Comparison of ENCODE assay signal across 24 cellular contexts in the genomic region with DNA sequence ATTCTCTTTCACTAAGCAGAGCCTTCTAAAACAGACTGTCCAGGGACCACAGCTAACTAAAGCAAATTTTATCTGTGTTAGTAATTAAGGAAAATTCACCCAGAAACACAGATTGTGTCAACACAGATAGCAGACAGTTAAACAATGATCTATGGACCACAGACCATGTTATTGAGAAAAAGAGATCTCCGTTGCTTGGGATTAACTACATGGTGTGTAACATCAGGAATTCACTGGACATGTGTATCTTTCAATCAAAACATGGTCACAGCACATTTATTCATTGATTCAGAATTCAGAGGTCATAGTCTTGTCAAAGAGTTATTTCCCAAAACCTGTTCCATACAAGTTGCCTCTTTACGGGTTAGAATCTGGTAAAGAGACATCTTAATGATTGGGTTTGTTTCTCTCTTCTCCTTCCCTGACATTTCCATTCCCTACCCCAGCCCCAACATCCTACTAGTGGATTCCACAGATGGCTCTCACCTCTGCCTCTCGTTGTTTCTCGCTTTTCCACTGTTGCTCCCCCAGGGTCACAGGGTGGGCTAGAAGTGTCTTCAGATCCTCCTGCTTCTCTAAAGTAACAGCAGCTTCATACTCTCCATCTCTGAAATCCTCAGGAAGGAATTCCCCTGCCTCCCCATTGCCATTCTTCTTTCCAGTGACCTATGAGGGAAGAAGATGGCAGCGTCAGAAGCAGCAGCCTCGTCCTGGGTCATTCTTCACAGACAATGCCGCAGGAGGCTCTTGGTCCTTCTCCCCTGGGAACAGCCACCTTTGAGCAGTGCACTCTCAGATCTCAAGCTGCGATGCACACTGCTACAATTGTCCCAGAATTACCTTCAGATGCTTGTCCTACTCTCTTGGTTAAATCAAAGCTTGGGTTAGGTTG. TPM values are rescaled to one million over a fixed set of nuclear protein-coding genes. Genes with fewer than 3 reads are reported as not detected.
DNase-seq lines count a peak whose midpoint lies in the region; ATAC-seq, FAIRE-seq and TF ChIP-seq lines count a peak whose summit lies in the region.
"Had no signal": no experiment of that assay in that cellular context is flagged by ENCODE, and none has a peak within 500 bp of the region (broad histone marks: within the 10 kb centered on the region; RNA-seq: fewer than 3 reads in every experiment).

No MANE protein-coding gene starts in this region.

- no peaks in the 10 kb centered on the region for H3K79me2 ChIP-seq in H1 (ENCODE audit: control insufficient read depth in 1 of 2, insufficient read depth in 2 of 2, low read length in 2 of 2)

- H2BK120ac ChIP-seq in H1 (replicated peaks; ENCODE audit: low read depth, low read length) = no peak overlapping the region

- no peak overlapping the region for H4K91ac ChIP-seq in H1 (replicated peaks; ENCODE audit: insufficient read length, low read length)

- POLR2A ChIA-PET in H1 (lab: Charles Lee; ENCODE audit: partially characterized antibody) = interaction anchor here (0.9 to 1.2 kb wide), 3 partner anchors 10 to 47 kb away, joined by 3 to 4 read pairs (median 3); no protein-coding TSS in a partner anchor
- POLR2A ChIA-PET in CD8-positive, alpha-beta T cell (lab: Charles Lee) = no interaction called here

- no peak overlapping the region for H2BK15ac ChIP-seq in H1 (ENCODE audit: low read length)

- DNase-seq in A172 (ENCODE audit: low spot score) (peak; percentile 54), H1 (ENCODE audit: low read depth in 1 of 2, low spot score in 2 of 2) (no peak), NCI-H1417 treated with DMSO at 0.1 percent for 48 hours (lab: John Stamatoyannopoulos, UW) (no peak)
- DNase-seq in stimulated activated CD4-positive, alpha-beta T cell treated with anti-CD3 and anti-CD28 coated beads, Interleukin-12 subunit alpha, Interleukin-12 subunit beta, amount 100 ng/mL, for 4 hours = no peak
- DNase-seq in CD8-positive, alpha-beta T cell = no peak
- DNase-seq: activated CD4-positive, alpha-beta T cell treated with anti-CD3 and anti-CD28 coated beads for 4 hours; activated CD8-positive, alpha-beta memory T cell treated with anti-CD3 and anti-CD28 coated beads, Interleukin-2, amount 50 U/mL, for 48 hours; activated gamma-delta T cell treated with Interleukin-2 at 50 U/mL for 16 hours; anterior cingulate cortex; CD4-positive, alpha-beta memory T cell; kidney; mucosa of descending colon; NCI-H187; NCI-H510A; ovary; stomach had no signal

- TF ChIP-seq CTCF in H1 (IDR thresholded peaks at IDR 0.05; ENCODE audit: control extremely low read depth in 1 of 3, insufficient read depth in 1 of 3, low read depth in 1 of 3, low read length in 3 of 3) (no peak), nephron (IDR thresholded peaks at IDR 0.05; ENCODE audit: unreplicated experiment in 3 of 3) (no peak)
- TF ChIP-seq CTCF in CD8-positive, alpha-beta T cell (IDR thresholded peaks at IDR 0.05) = no peak

- peak overlapping the region; percentile 8 to 85 (median 62) for H3K27ac Mint-ChIP-seq in nephron
- H3K27ac Mint-ChIP-seq in CD8-positive, alpha-beta T cell = no peak overlapping the region
- H3K27ac Mint-ChIP-seq: CD4-positive, alpha-beta memory T cell had no signal

- peak overlapping the region; percentile 74 for H3K9ac ChIP-seq in HUES6 (ENCODE audit: low read length)
- no peak overlapping the region for H3K9ac ChIP-seq in H1 (replicated peaks in 1 of 4; ENCODE audit: extremely low read depth in 1 of 4, low read depth in 3 of 4, low read length in 3 of 4)

- CTCF ChIA-PET in H1 (lab: Charles Lee; ENCODE audit: partially characterized antibody) = interaction anchor here (0.6 to 5.4 kb wide), 12 partner anchors 8 to 1247 kb away, joined by 3 to 37 read pairs (median 4); no protein-coding TSS in a partner anchor
- CTCF ChIA-PET in CD8-positive, alpha-beta T cell (lab: Charles Lee) = interaction anchor here (0.7 to 1.4 kb wide), 2 partner anchors 11 to 168 kb away, joined by 3 to 5 read pairs; no protein-coding TSS in a partner anchor

- no peak for FAIRE-seq in H1 (lab: Jason Lieb, UNC)
- FAIRE-seq: GM12892, kidney had no signal

- H2BK5ac ChIP-seq in H1 (ENCODE audit: low read depth, low read length) = no peak overlapping the region

- H3K4me3 Mint-ChIP-seq in nephron = peak overlapping the region in 2 of 3 experiments; percentile 69 to 82
- no peak overlapping the region for H3K4me3 Mint-ChIP-seq in CD8-positive, alpha-beta T cell
- H3K4me3 Mint-ChIP-seq: CD4-positive, alpha-beta memory T cell had no signal

- H3K18ac ChIP-seq in H1 (ENCODE audit: extremely low read depth, low read length) = no peak overlapping the region

- H3K4ac ChIP-seq in H1 (replicated peaks; ENCODE audit: insufficient read length, low read depth, low read length) = no peak overlapping the region

- TF ChIP-seq RAD21 in H1 (IDR thresholded peaks at IDR 0.05 in 1 of 2, conservative IDR thresholded peaks at IDR 0.05 in 1 of 2; ENCODE audit: low read depth in 2 of 2, low read length in 2 of 2) = no peak

- no peaks in the 10 kb centered on the region for H3K9me3 ChIP-seq in HUES6 (ENCODE audit: control insufficient read depth, insufficient read depth, low read depth, low read length)
- H3K9me3 ChIP-seq in H1 (ENCODE audit: insufficient read depth in 2 of 2, low read depth in 1 of 2, low read length in 1 of 2) = no peaks in the 10 kb centered on the region
- no peaks in the 10 kb centered on the region for H3K9me3 ChIP-seq in CD8-positive, alpha-beta T cell (ENCODE audit: low read length)
- H3K9me3 ChIP-seq: HAP-1, mucosa of descending colon, ovary, stomach, vagina had no signal

- H3K36me3 ChIP-seq in HUES6 (ENCODE audit: control insufficient read depth, insufficient read depth, low read length) = peaks cover 8% of the 10 kb centered on the region; the same call in 1 of the 2 replicates
- H3K36me3 ChIP-seq in H1 (ENCODE audit: control insufficient read depth in 2 of 4, insufficient read depth in 4 of 4, low read length in 3 of 4) = no peaks in the 10 kb centered on the region; a peak in 1 of 8 replicates
- no peaks in the 10 kb centered on the region for H3K36me3 ChIP-seq in CD8-positive, alpha-beta T cell (ENCODE audit: insufficient read depth, low read length)
- H3K36me3 ChIP-seq: HAP-1, ovary, stomach, vagina had no signal

- no peaks in the 10 kb centered on the region for H3K9me3 Mint-ChIP-seq in nephron
- H3K9me3 Mint-ChIP-seq in CD8-positive, alpha-beta T cell = no peaks in the 10 kb centered on the region

- H3K23me2 ChIP-seq in H1 (ENCODE audit: low read depth, low read length) = no peaks in the 10 kb centered on the region; the same call in 1 of the 2 replicates

- no peak overlapping the region for H4K5ac ChIP-seq in H1 (ENCODE audit: insufficient read length, low read depth, low read length)

- no peaks in the 10 kb centered on the region for H3K36me3 Mint-ChIP-seq in nephron (ENCODE audit: low read depth)
- no peaks in the 10 kb centered on the region for H3K36me3 Mint-ChIP-seq in CD8-positive, alpha-beta T cell
- H3K36me3 Mint-ChIP-seq: CD4-positive, alpha-beta memory T cell had no signal

- WGBS in H1 (ENCODE audit: extremely low coverage in 1 of 2, insufficient coverage in 1 of 2, insufficient read length in 1 of 2, insufficient replicate concordance in 2 of 2, low coverage in 1 of 2, low lambda C conversion rate in 2 of 2, missing lambda C conversion rate in 1 of 2), 2 experiments = 68% methylated on average over 8 of the region's 8 CpGs; no CpG with 5 or more reads in 1 of the 2 experiments

- H4K20me1 ChIP-seq in H1 (replicated peaks in 1 of 2; ENCODE audit: control insufficient read depth in 1 of 2, insufficient read depth in 2 of 2, low read length in 2 of 2) = peaks cover 16% of the 10 kb centered on the region in 2 experiments

- H3K4me1 ChIP-seq in HUES6 (ENCODE audit: control insufficient read depth, insufficient read depth, low read length) = peaks cover 31% of the 10 kb centered on the region
- peaks cover 0 to 3% (median under 1%) of the 10 kb centered on the region in 4 experiments; a peak in 3 of 7 replicates for H3K4me1 ChIP-seq in H1 (replicated peaks in 1 of 4; ENCODE audit: control insufficient read depth in 3 of 4, insufficient read depth in 4 of 4, low read length in 3 of 4)
- H3K4me1 ChIP-seq in CD8-positive, alpha-beta T cell (ENCODE audit: insufficient read depth, low read length) = no peaks in the 10 kb centered on the region
- H3K4me1 ChIP-seq: stomach, vagina had no signal

- intact Hi-C loops in CD8-positive, alpha-beta T cell (cut with DNase I, micrococcal nuclease) = no loop called here

- H3K27me3 Mint-ChIP-seq in nephron (ENCODE audit: low read depth) = peaks cover 14% of the 10 kb centered on the region
- peaks cover 5% of the 10 kb centered on the region for H3K27me3 Mint-ChIP-seq in CD8-positive, alpha-beta T cell (ENCODE audit: low read depth)

- no peak overlapping the region for H3K4me2 ChIP-seq in H1 (ENCODE audit: insufficient read depth in 1 of 2, low read depth in 2 of 2, low read length in 2 of 2)

- H3K4me3 ChIP-seq in HUES6 (ENCODE audit: low read depth, low read length) = peak overlapping the region; percentile 48; the same call in 1 of the 2 replicates
- no peak overlapping the region for H3K4me3 ChIP-seq in H1 (ENCODE audit: extremely low read depth in 1 of 4, insufficient read depth in 2 of 4, low read depth in 3 of 4, low read length in 4 of 4)
- no peak overlapping the region for H3K4me3 ChIP-seq in CD8-positive, alpha-beta T cell (ENCODE audit: low read depth, low read length)
- H3K4me3 ChIP-seq: HAP-1, mucosa of descending colon, ovary, stomach, vagina had no signal

- H3K27me3 ChIP-seq in HUES6 (ENCODE audit: control insufficient read depth, insufficient read depth, low read length) (peaks cover 99% of the 10 kb centered on the region), H1 (replicated peaks in 1 of 4; ENCODE audit: control insufficient read depth in 3 of 4, extremely low read depth in 1 of 4, insufficient read depth in 3 of 4, low read length in 3 of 4) (peaks cover 94 to 99% (median 99%) of the 10 kb centered on the region in 4 experiments)
- no peaks in the 10 kb centered on the region for H3K27me3 ChIP-seq in CD8-positive, alpha-beta T cell (ENCODE audit: insufficient read depth, low read length)
- H3K27me3 ChIP-seq: ovary, vagina had no signal

- no peak for ATAC-seq in CD8-positive, alpha-beta T cell
- no peak for ATAC-seq in GM21619 (IDR thresholded peaks at IDR 0.05; ENCODE audit: unreplicated experiment)
- ATAC-seq: esophagus mucosa, mucosa of descending colon had no signal

- H3K79me1 ChIP-seq in H1 (ENCODE audit: low read depth, low read length) = no peaks in the 10 kb centered on the region

- H2BK12ac ChIP-seq in H1 (ENCODE audit: low read depth, low read length) = no peak overlapping the region

- no peak overlapping the region for H3K56ac ChIP-seq in H1 (replicated peaks; ENCODE audit: insufficient read length, low read depth, low read length)

- H2AFZ ChIP-seq in H1 (ENCODE audit: low read length) = no peak overlapping the region

- no peak overlapping the region for H2AK5ac ChIP-seq in H1 (ENCODE audit: low read depth, low read length)

- H3K4me1 Mint-ChIP-seq in nephron = peaks cover 58% of the 10 kb centered on the region
- no peaks in the 10 kb centered on the region for H3K4me1 Mint-ChIP-seq in CD8-positive, alpha-beta T cell (ENCODE audit: low read depth)
- H3K4me1 Mint-ChIP-seq: CD4-positive, alpha-beta memory T cell had no signal

- H4K8ac ChIP-seq in H1 (ENCODE audit: extremely low read depth, insufficient read depth, low read length) = no peak overlapping the region

- no peak for TF ChIP-seq EP300 in H1 (IDR thresholded peaks at IDR 0.05; ENCODE audit: borderline replicate concordance in 1 of 2, low read depth in 2 of 2, low read length in 2 of 2)

- H3K27ac ChIP-seq in HUES6 (ENCODE audit: low read depth, low read length) (no peak overlapping the region), H1 (ENCODE audit: low read depth, low read length) (no peak overlapping the region)
- no peak overlapping the region for H3K27ac ChIP-seq in CD8-positive, alpha-beta T cell (ENCODE audit: low read depth, low read length)
- H3K27ac ChIP-seq: ovary, stomach, vagina had no signal

- no peak for TF ChIP-seq POLR2A in H1 (IDR thresholded peaks at IDR 0.05; ENCODE audit: control extremely low read depth in 1 of 2, low read depth in 2 of 2, low read length in 2 of 2)

- no peak overlapping the region for H3K14ac ChIP-seq in H1 (ENCODE audit: insufficient read length)

- H3K23ac ChIP-seq in H1 (ENCODE audit: insufficient read length) = no peak overlapping the region

- no peak overlapping the region for H2BK20ac ChIP-seq in H1 (ENCODE audit: low read length)

RNA-seq across cellular contexts. Expression of a gene that starts 1.0 kb away (rescaled TPM):
- total RNA-seq in A172 (2014; rRNA removed; shearing (Covaris generic)) = 705 and 1,018 TPM in 2 replicates
- not detected in 2 replicates for total RNA-seq in H1 (2021; fragmentation: NEBNext Ultra II Directional; extraction: Animal tissue kit (Norgen Biotek cat#: 25700))
- 0.03 and 0.11 TPM in 2 replicates for polyA plus RNA-seq in H1 (2011; rRNA removed)
- polyA plus RNA-seq in H1 (2011; cell fraction: cytosol; rRNA removed) = 0.12 TPM
- 0.26 TPM for polyA plus RNA-seq in H1 (2011; cell fraction: nucleus; rRNA removed)
- 0.09 to 0.62 TPM (median 0.40 TPM) in 4 replicates for polyA plus RNA-seq in H1 (2012, experiment 1 of 2)
- 0.10 TPM for polyA plus RNA-seq in H1 (2012, experiment 2 of 2)
- 0.34 TPM for polyA plus RNA-seq in H1 (2013, experiment 1 of 2)
- 0.42 TPM for polyA plus RNA-seq in H1 (2013, experiment 2 of 2)
- polyA minus RNA-seq in H1 (2011; rRNA and poly(A)+ RNA removed) = 0.12 and 0.44 TPM in 2 replicates
- polyA minus RNA-seq in H1 (2011; cell fraction: cytosol; rRNA and poly(A)+ RNA removed) = not detected
- not detected for polyA minus RNA-seq in H1 (2011; cell fraction: nucleus; rRNA and poly(A)+ RNA removed)
- not detected for total RNA-seq in CD8-positive, alpha-beta T cell
- total RNA-seq: CD4-positive, alpha-beta memory T cell; kidney; SK-MEL-5; vagina had no signal
- polyA plus RNA-seq: CD4-positive, alpha-beta memory T cell had no signal

RNA-seq across cellular contexts. Expression of a gene that starts 48.2 kb away (rescaled TPM):
- total RNA-seq in A172 (2014; rRNA removed; shearing (Covaris generic)) = 114 and 150 TPM in 2 replicates
- total RNA-seq in H1 (2021; fragmentation: NEBNext Ultra II Directional; extraction: Animal tissue kit (Norgen Biotek cat#: 25700)) = 76.7 and 79.7 TPM in 2 replicates
- 20.9 and 38.9 TPM in 2 replicates for polyA plus RNA-seq in H1 (2011; rRNA removed)
- 34.4 TPM for polyA plus RNA-seq in H1 (2011; cell fraction: cytosol; rRNA removed)
- polyA plus RNA-seq in H1 (2011; cell fraction: nucleus; rRNA removed) = 15.8 TPM
- 61.9 to 112 TPM (median 66.5 TPM) in 4 replicates for polyA plus RNA-seq in H1 (2012, experiment 1 of 2)
- 75.7 TPM for polyA plus RNA-seq in H1 (2012, experiment 2 of 2)
- 66.8 TPM for polyA plus RNA-seq in H1 (2013, experiment 1 of 2)
- 67.9 TPM for polyA plus RNA-seq in H1 (2013, experiment 2 of 2)
- polyA minus RNA-seq in H1 (2011; rRNA and poly(A)+ RNA removed) = 47.4 and 51.0 TPM in 2 replicates
- 28.5 TPM for polyA minus RNA-seq in H1 (2011; cell fraction: cytosol; rRNA and poly(A)+ RNA removed)
- polyA minus RNA-seq in H1 (2011; cell fraction: nucleus; rRNA and poly(A)+ RNA removed) = 47.9 TPM
- total RNA-seq in CD8-positive, alpha-beta T cell = 10 to 100 TPM; 29.7 TPM

Comparison
In these comparisons a context has a peak if more than half of its experiments do, and no peak if none do; other contexts are left out.
1. RNA of a gene that starts 1.0 kb away (total RNA-seq): 705 to 1,018 TPM in A172; not detected in H1 and not detected in CD8-positive, alpha-beta T cell; every median in the first group is over 100 times any median in the second.